Comparison of ENCODE assay signal across 34 cellular contexts in genomic region chr15:60619131-60619530, GRCh38.
"Had no signal": no experiment of that assay in that cellular context is flagged by ENCODE, and none has a peak within 500 bp of the region (broad histone marks: within the 10 kb centered on the region; RNA-seq: fewer than 3 reads in every experiment).

No MANE protein-coding gene starts in this region.

- DNase-seq: activated B cell treated with CpG ODN at 0.5 μM for 24 hours; activated CD4-positive, alpha-beta memory T cell treated with anti-CD3 and anti-CD28 coated beads for 36 hours; activated CD4-positive, alpha-beta T cell treated with anti-CD3 and anti-CD28 coated beads for 4 hours; activated CD4-positive, alpha-beta T cell treated with anti-CD3 and anti-CD28 coated beads, Interleukin-2, amount 10 ng/mL, durations not matched to agents 24 days and 14 days; activated CD4-positive, alpha-beta T cell treated with anti-CD3 and anti-CD28 coated beads, Interleukin-2, amount 50 U/mL, for 1 hour; activated CD4-positive, alpha-beta T cell treated with anti-CD3 and anti-CD28 coated beads, Interleukin-2, amount 50 U/mL, for 4 hours; activated CD4-positive, CD25-positive, alpha-beta regulatory T cell treated with anti-CD3 and anti-CD28 coated beads, Interleukin-2, amount 50 U/mL, for 72 hours; activated CD8-positive, alpha-beta memory T cell treated with anti-CD3 and anti-CD28 coated beads, Interleukin-2, amount 50 U/mL, for 4 hours; activated CD8-positive, alpha-beta T cell treated with anti-CD3 and anti-CD28 coated beads for 36 hours; activated effector memory CD4-positive, alpha-beta T cell treated with anti-CD3 and anti-CD28 coated beads, Interleukin-2, amount 50 U/mL, for 16 hours; activated gamma-delta T cell treated with Interleukin-2 at 50 U/mL for 16 hours; activated naive CD4-positive, alpha-beta T cell; activated naive CD4-positive, alpha-beta T cell treated with anti-CD3 and anti-CD28 coated beads for 36 hours; activated naive CD4-positive, alpha-beta T cell treated with anti-CD3 and anti-CD28 coated beads, Interleukin-2, amount 50 U/mL, for 16 hours; activated naive CD8-positive, alpha-beta T cell treated with anti-CD3 and anti-CD28 coated beads for 36 hours; activated T-cell treated with anti-CD3 and anti-CD28 coated beads for 4 hours; activated T-cell treated with anti-CD3 and anti-CD28 coated beads, Interleukin-2, amount 50 U/mL, for 1 hour; activated T-cell treated with anti-CD3 and anti-CD28 coated beads, Interleukin-2, amount 50 U/mL, for 4 hours; activated T-cell treated with anti-CD3 and anti-CD28 coated beads, Interleukin-2, amount 50 U/mL, for 72 hours; adrenal gland; amniotic stem cell; aorta; body of pancreas; brain microvascular endothelial cell; central memory CD4-positive, alpha-beta T cell; T-helper 1 cell; T-helper 2 cell; T-helper 9 cell had no signal

- H3K4me3 ChIP-seq: adrenal gland, body of pancreas, breast epithelium had no signal

- FAIRE-seq: astrocyte, TTC549 had no signal

- H3K4me1 ChIP-seq: breast epithelium had no signal

- H3K9me3 ChIP-seq: adrenal gland, body of pancreas, breast epithelium had no signal

- H3K36me3 ChIP-seq: adrenal gland, brain microvascular endothelial cell, breast epithelium had no signal

- H3K27me3 ChIP-seq: adrenal gland, body of pancreas, breast epithelium had no signal

- H3K27ac ChIP-seq: adrenal gland, body of pancreas, brain microvascular endothelial cell, breast epithelium, VCaP had no signal

- ATAC-seq: activated CD8-positive, alpha-beta T cell treated with anti-CD3 and anti-CD28 coated beads for 36 hours; activated naive CD4-positive, alpha-beta T cell treated with anti-CD3 and anti-CD28 coated beads, Interleukin-2, amount 50 U/mL, for 72 hours; activated T-cell treated with anti-CD3 and anti-CD28 coated beads, Interleukin-2, amount 50 U/mL, for 4 hours; activated T-cell treated with anti-CD3 and anti-CD28 coated beads, Interleukin-2, amount 50 U/mL, for 72 hours; activated T-helper 17 cell treated with anti-CD3 and anti-CD28 coated beads, Interleukin-2, amount 50 U/mL, for 72 hours; body of pancreas had no signal
